In genomic region chr6:106511274-106512047, GRCh38 we compare ENCODE assay signal across 8 cellular contexts.
DNase-seq lines count a peak whose midpoint lies in the region; ATAC-seq, FAIRE-seq and TF ChIP-seq lines count a peak whose summit lies in the region.

No MANE protein-coding gene starts in this region.

- H3K4me2 ChIP-seq in neural cell (ENCODE audit: low read length), result peak overlapping the region; percentile 81

- peak overlapping the region; percentile 66 for H3K4me3 ChIP-seq in HUES6 (ENCODE audit: low read depth, low read length)
- H3K4me3 ChIP-seq in fibroblast of mammary gland (ENCODE audit: control insufficient read depth, low read depth, low read length), result peak overlapping the region; percentile 84
- H3K4me3 ChIP-seq in neural cell (ENCODE audit: low read length), result peak overlapping the region; percentile 75

- no peaks in the 10 kb centered on the region for H3K79me2 ChIP-seq in neural cell (replicated peaks; ENCODE audit: insufficient read depth, low read length)

- no peak for TF ChIP-seq RAD21 in neural cell (conservative IDR thresholded peaks at IDR 0.05)

- no peak for TF ChIP-seq EP300 in neural cell (conservative IDR thresholded peaks at IDR 0.05; ENCODE audit: poor library complexity, severe bottlenecking)

- no peaks in the 10 kb centered on the region for H3K9me2 ChIP-seq in neural cell (ENCODE audit: insufficient read depth, low read length)

- no peaks in the 10 kb centered on the region for H3F3A ChIP-seq in neural cell (ENCODE audit: insufficient read depth, low read length, poor library complexity, severe bottlenecking)

- H3K27me3 ChIP-seq in HUES6 (ENCODE audit: control insufficient read depth, insufficient read depth, low read length) (peaks cover 82% of the 10 kb centered on the region), neural cell (ENCODE audit: insufficient read depth, low read depth, low read length) (peaks cover 82% of the 10 kb centered on the region)

- H3K4me1 ChIP-seq in HUES6 (ENCODE audit: control insufficient read depth, insufficient read depth, low read length), result peaks cover 19% of the 10 kb centered on the region

- in situ Hi-C loops in GM13977 (cut with MboI; ENCODE audit: low pct_unique_long_range_greater_than_20kb, low sequenced_read_pairs, unreplicated experiment), result no loop called here

- FAIRE-seq in HTR-8/SVneo (lab: Jason Lieb, UNC), result no peak

- peaks cover 18% of the 10 kb centered on the region for H3K36me3 Mint-ChIP-seq in activated CD8-positive, alpha-beta memory T cell treated with anti-CD3 and anti-CD28 coated beads, Interleukin-2, amount 10 ng/mL, durations not matched to agents 7 days and 5 days

- H3K4me3 Mint-ChIP-seq in activated CD8-positive, alpha-beta memory T cell treated with anti-CD3 and anti-CD28 coated beads, Interleukin-2, amount 10 ng/mL, durations not matched to agents 7 days and 5 days, result peak overlapping the region; percentile 94

- H3K4me1 Mint-ChIP-seq in activated CD8-positive, alpha-beta memory T cell treated with anti-CD3 and anti-CD28 coated beads, Interleukin-2, amount 10 ng/mL, durations not matched to agents 7 days and 5 days, result peaks cover 44% of the 10 kb centered on the region

- TF ChIP-seq CTCF in GM13977 (IDR thresholded peaks at IDR 0.05; ENCODE audit: extremely low read depth, insufficient read depth, missing control alignments) (no peak), fibroblast of mammary gland (conservative IDR thresholded peaks at IDR 0.05; ENCODE audit: control insufficient read depth, insufficient read depth, low read depth, low read length) (no peak), neural cell (IDR thresholded peaks at IDR 0.05; ENCODE audit: poor library complexity, severe bottlenecking) (no peak)

- H3K27ac ChIP-seq in HUES6 (ENCODE audit: low read depth, low read length), result no peak overlapping the region
- H3K27ac ChIP-seq in neural cell (ENCODE audit: low read length), result no peak overlapping the region

- H3K27me3 Mint-ChIP-seq in activated CD8-positive, alpha-beta memory T cell treated with anti-CD3 and anti-CD28 coated beads, Interleukin-2, amount 10 ng/mL, durations not matched to agents 7 days and 5 days, result no peaks in the 10 kb centered on the region

- CTCF ChIA-PET in activated CD8-positive, alpha-beta memory T cell treated with anti-CD3 and anti-CD28 coated beads, Interleukin-2, amount 10 ng/mL, durations not matched to agents 7 days and 5 days (lab: Charles Lee), result interaction anchor here (0.7 to 6.4 kb wide), 21 partner anchors 8 to 468 kb away, joined by 3 to 125 read pairs (median 4); no protein-coding TSS in a partner anchor

- H3K9ac ChIP-seq in HUES6 (ENCODE audit: low read length) (no peak overlapping the region), neural cell (ENCODE audit: low read length) (no peak overlapping the region)

- H3K9me3 ChIP-seq in HUES6 (ENCODE audit: control insufficient read depth, insufficient read depth, low read depth, low read length), result no peaks in the 10 kb centered on the region
- peaks cover 7% of the 10 kb centered on the region for H3K9me3 ChIP-seq in neural cell (ENCODE audit: low read length)

- no peaks in the 10 kb centered on the region for H4K20me1 ChIP-seq in neural cell (ENCODE audit: insufficient read depth)

- H3K36me3 ChIP-seq in HUES6 (ENCODE audit: control insufficient read depth, insufficient read depth, low read length) (no peaks in the 10 kb centered on the region), neural cell (ENCODE audit: insufficient read depth, low read length) (no peaks in the 10 kb centered on the region)

- no peaks in the 10 kb centered on the region for H3K9me3 Mint-ChIP-seq in activated CD8-positive, alpha-beta memory T cell treated with anti-CD3 and anti-CD28 coated beads, Interleukin-2, amount 10 ng/mL, durations not matched to agents 7 days and 5 days (ENCODE audit: low read depth)

- no peak overlapping the region for H2AFZ ChIP-seq in neural cell (ENCODE audit: low read depth, low read length)

- peak; percentile 8 for ATAC-seq in activated CD8-positive, alpha-beta memory T cell treated with anti-CD3 and anti-CD28 coated beads, Interleukin-2, amount 10 ng/mL, durations not matched to agents 7 days and 5 days
- ATAC-seq in HG02973 (IDR thresholded peaks at IDR 0.05; ENCODE audit: unreplicated experiment), result no peak

- peak overlapping the region; percentile 96 for H3K27ac Mint-ChIP-seq in activated CD8-positive, alpha-beta memory T cell treated with anti-CD3 and anti-CD28 coated beads, Interleukin-2, amount 10 ng/mL, durations not matched to agents 7 days and 5 days

- DNase-seq in GM13977 (ENCODE audit: low spot score), result peak; percentile 55
- peak; percentile 73 for DNase-seq in activated CD8-positive, alpha-beta memory T cell treated with anti-CD3 and anti-CD28 coated beads, Interleukin-2, amount 10 ng/mL, durations not matched to agents 7 days and 5 days
- peak; percentile 48 for DNase-seq in fibroblast of mammary gland (ENCODE audit: low read depth)
- no peak for DNase-seq in NCI-H510A (lab: John Stamatoyannopoulos, UW)
- no peak for DNase-seq in HTR-8/SVneo (ENCODE audit: insufficient read length, low spot score)

TF ChIP-seq in neural cell, 6 proteins besides CTCF, POLR2A, EP300 and RAD21:
- TF ChIP-seq REST (IDR thresholded peaks at IDR 0.05; ENCODE audit: borderline replicate concordance) (no peak), MXI1 (conservative IDR thresholded peaks at IDR 0.05; ENCODE audit: poor library complexity, severe bottlenecking) (no peak), POLR2AphosphoS5 (IDR thresholded peaks at IDR 0.05) (peak; percentile 7)

Comparison
In these comparisons a context has a peak if more than half of its experiments do, and no peak if none do; other contexts are left out.
1. DNase-seq: peak in GM13977 (single experiment), activated CD8-positive, alpha-beta memory T cell treated with anti-CD3 and anti-CD28 coated beads, Interleukin-2, amount 10 ng/mL, durations not matched to agents 7 days and 5 days (single experiment) and fibroblast of mammary gland (single experiment); none in NCI-H510A (single experiment) and HTR-8/SVneo (single experiment).
2. Peak in every context shown above with its lines, with median percentiles within 50 percentile points of each other: H3K4me3 ChIP-seq.